In genomic region chr2:95207111-95207961, GRCh38 we compare ENCODE assay signal across 1 cellular context.
TF ChIP-seq lines count a peak whose summit lies in the region.

Gene ZNF892, plus strand, starts transcription at chr2:95207521. Its CDS starts 295 bp downstream, at chr2:95207816.

TF ChIP-seq in SK-N-SH, 30 proteins besides CTCF, POLR2A, EP300 and RAD21 (continued from another document):
- TF ChIP-seq FOSL2 (IDR thresholded peaks at IDR 0.05; ENCODE audit: borderline replicate concordance, low read depth) (no peak), CHD2 (IDR thresholded peaks at IDR 0.05; ENCODE audit: low read length, partially characterized antibody) (peak; percentile 52), TCF12 (IDR thresholded peaks at IDR 0.05) (peak; percentile 29; the same call in 1 of the 2 replicates), EZH2phosphoT487 (IDR thresholded peaks at IDR 0.05; ENCODE audit: borderline replicate concordance, low read depth) (no peak), POLR2AphosphoS5 (IDR thresholded peaks at IDR 0.05; ENCODE audit: low read depth, low read length) (peak; percentile 73), SMC3 (IDR thresholded peaks at IDR 0.05; ENCODE audit: low read depth, low read length) (peak; percentile 32; the same call in 1 of the 2 replicates), FOXM1 (IDR thresholded peaks at IDR 0.05; ENCODE audit: low read depth) (no peak), RFX5 (IDR thresholded peaks at IDR 0.05; ENCODE audit: low read length) (no peak; the same call in 1 of the 2 replicates), IRF3 (IDR thresholded peaks at IDR 0.05; ENCODE audit: low read depth, low read length) (no peak), RXRA (IDR thresholded peaks at IDR 0.05; ENCODE audit: borderline replicate concordance, low read depth) (no peak; the same call in 1 of the 2 replicates), NRF1 (IDR thresholded peaks at IDR 0.05; ENCODE audit: low read depth, low read length) (no peak), FOXJ3 (CRISPR knock-in tag; IDR thresholded peaks at IDR 0.05) (no peak), MXI1 (IDR thresholded peaks at IDR 0.05; ENCODE audit: low read depth, low read length) (peak; percentile 74; the same call in 1 of the 2 replicates), MAX (IDR thresholded peaks at IDR 0.05; ENCODE audit: low read depth) (peak; percentile 93)
- TF ChIP-seq, protein P1, sequence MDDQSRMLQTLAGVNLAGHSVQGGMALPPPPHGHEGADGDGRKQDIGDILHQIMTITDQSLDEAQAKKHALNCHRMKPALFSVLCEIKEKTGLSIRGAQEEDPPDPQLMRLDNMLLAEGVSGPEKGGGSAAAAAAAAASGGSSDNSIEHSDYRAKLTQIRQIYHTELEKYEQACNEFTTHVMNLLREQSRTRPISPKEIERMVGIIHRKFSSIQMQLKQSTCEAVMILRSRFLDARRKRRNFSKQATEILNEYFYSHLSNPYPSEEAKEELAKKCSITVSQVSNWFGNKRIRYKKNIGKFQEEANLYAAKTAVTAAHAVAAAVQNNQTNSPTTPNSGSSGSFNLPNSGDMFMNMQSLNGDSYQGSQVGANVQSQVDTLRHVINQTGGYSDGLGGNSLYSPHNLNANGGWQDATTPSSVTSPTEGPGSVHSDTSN (IDR thresholded peaks at IDR 0.05) = no peak
- TF ChIP-seq, protein P2, sequence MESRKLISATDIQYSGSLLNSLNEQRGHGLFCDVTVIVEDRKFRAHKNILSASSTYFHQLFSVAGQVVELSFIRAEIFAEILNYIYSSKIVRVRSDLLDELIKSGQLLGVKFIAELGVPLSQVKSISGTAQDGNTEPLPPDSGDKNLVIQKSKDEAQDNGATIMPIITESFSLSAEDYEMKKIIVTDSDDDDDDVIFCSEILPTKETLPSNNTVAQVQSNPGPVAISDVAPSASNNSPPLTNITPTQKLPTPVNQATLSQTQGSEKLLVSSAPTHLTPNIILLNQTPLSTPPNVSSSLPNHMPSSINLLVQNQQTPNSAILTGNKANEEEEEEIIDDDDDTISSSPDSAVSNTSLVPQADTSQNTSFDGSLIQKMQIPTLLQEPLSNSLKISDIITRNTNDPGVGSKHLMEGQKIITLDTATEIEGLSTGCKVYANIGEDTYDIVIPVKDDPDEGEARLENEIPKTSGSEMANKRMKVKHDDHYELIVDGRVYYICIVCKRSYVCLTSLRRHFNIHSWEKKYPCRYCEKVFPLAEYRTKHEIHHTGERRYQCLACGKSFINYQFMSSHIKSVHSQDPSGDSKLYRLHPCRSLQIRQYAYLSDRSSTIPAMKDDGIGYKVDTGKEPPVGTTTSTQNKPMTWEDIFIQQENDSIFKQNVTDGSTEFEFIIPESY (IDR thresholded peaks at IDR 0.05; ENCODE audit: borderline replicate concordance, low read depth) = no peak
